Comparison of ENCODE assay signal across 32 cellular contexts in the genomic region with DNA sequence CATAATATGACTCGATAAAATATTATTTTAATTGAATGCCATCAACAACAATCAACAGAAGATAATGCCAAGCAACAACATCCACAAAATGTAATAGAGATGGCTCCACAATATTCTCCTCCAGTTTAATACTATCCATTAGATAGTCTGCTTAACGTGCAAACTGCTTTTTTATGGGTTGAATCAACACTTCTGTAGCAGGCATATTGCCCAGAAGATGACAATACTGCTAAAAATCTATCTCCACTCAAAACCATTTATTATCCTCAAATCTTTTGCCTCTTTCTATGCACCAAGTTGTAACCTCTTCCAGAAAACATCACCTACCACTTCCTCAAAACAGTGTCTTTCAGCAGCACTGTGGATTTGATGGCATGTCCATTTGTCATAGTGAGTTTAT.
"Had no signal": no experiment of that assay in that cellular context is flagged by ENCODE, and none has a peak within 500 bp of the region (broad histone marks: within the 10 kb centered on the region; RNA-seq: fewer than 3 reads in every experiment).

No MANE protein-coding gene starts in this region.

- H3K4me1 Mint-ChIP-seq: activated CD4-positive, alpha-beta T cell treated with anti-CD3 and anti-CD28 coated beads for 36 hours; activated CD4-positive, alpha-beta T cell treated with anti-CD3 and anti-CD28 coated beads, Interleukin-2, amount 10 ng/mL, durations not matched to agents 24 days and 14 days; activated CD8-positive, alpha-beta memory T cell treated with anti-CD3 and anti-CD28 coated beads, Interleukin-2, amount 10 ng/mL, durations not matched to agents 7 days and 5 days; activated naive CD4-positive, alpha-beta T cell treated with anti-CD3 and anti-CD28 coated beads, Interleukin-2, amount 10 ng/mL, durations not matched to agents 7 days and 5 days; activated naive CD8-positive, alpha-beta T cell treated with anti-CD3 and anti-CD28 coated beads, Interleukin-2, amount 10 ng/mL, durations not matched to agents 7 days and 5 days; central memory CD8-positive, alpha-beta T cell; T-helper 17 cell had no signal

- H3K27me3 ChIP-seq: ascending aorta, esophagus squamous epithelium, gastrocnemius medialis, heart left ventricle had no signal

- ATAC-seq: activated CD4-positive, alpha-beta T cell treated with anti-CD3 and anti-CD28 coated beads for 36 hours; activated CD8-positive, alpha-beta memory T cell treated with anti-CD3 and anti-CD28 coated beads, Interleukin-2, amount 10 ng/mL, durations not matched to agents 7 days and 5 days; activated CD8-positive, alpha-beta T cell treated with anti-CD3 and anti-CD28 coated beads, Interleukin-2, amount 10 ng/mL, durations not matched to agents 7 days and 5 days; activated naive CD4-positive, alpha-beta T cell treated with anti-CD3 and anti-CD28 coated beads, Interleukin-2, amount 50 U/mL, for 72 hours; effector memory CD8-positive, alpha-beta T cell; gastrocnemius medialis; heart left ventricle; T-helper 17 cell had no signal

- H3K9me3 ChIP-seq: ascending aorta, esophagus squamous epithelium, gastrocnemius medialis, heart left ventricle had no signal

- DNase-seq: activated CD4-positive, alpha-beta memory T cell treated with anti-CD3 and anti-CD28 coated beads for 36 hours; activated CD4-positive, alpha-beta T cell treated with anti-CD3 and anti-CD28 coated beads for 36 hours; activated CD4-positive, alpha-beta T cell treated with anti-CD3 and anti-CD28 coated beads, Interleukin-2, amount 10 ng/mL, durations not matched to agents 24 days and 14 days; activated CD4-positive, CD25-positive, alpha-beta regulatory T cell; activated CD4-positive, CD25-positive, alpha-beta regulatory T cell treated with anti-CD3 and anti-CD28 coated beads, Interleukin-2, amount 50 U/mL, for 72 hours; activated CD8-positive, alpha-beta memory T cell treated with anti-CD3 and anti-CD28 coated beads, Interleukin-2, amount 10 ng/mL, durations not matched to agents 7 days and 5 days; activated CD8-positive, alpha-beta memory T cell treated with anti-CD3 and anti-CD28 coated beads, Interleukin-2, amount 50 U/mL, for 4 hours; activated CD8-positive, alpha-beta T cell treated with anti-CD3 and anti-CD28 coated beads, Interleukin-2, amount 10 ng/mL, durations not matched to agents 7 days and 5 days; activated gamma-delta T cell; activated naive CD4-positive, alpha-beta T cell; activated naive CD4-positive, alpha-beta T cell treated with anti-CD3 and anti-CD28 coated beads, Interleukin-2, amount 10 ng/mL, durations not matched to agents 7 days and 5 days; activated naive CD8-positive, alpha-beta T cell treated with anti-CD3 and anti-CD28 coated beads, Interleukin-2, amount 10 ng/mL, durations not matched to agents 7 days and 5 days; activated T-cell treated with anti-CD3 and anti-CD28 coated beads, Interleukin-2, amount 50 U/mL, for 1 hour; activated T-cell treated with anti-CD3 and anti-CD28 coated beads, Interleukin-2, amount 50 U/mL, for 48 hours; cortex of kidney; dermis blood vessel endothelial cell; effector CD4-positive, alpha-beta T cell; effector memory CD8-positive, alpha-beta T cell; esophagus squamous epithelium; gastrocnemius medialis; glutamatergic neuron; heart left ventricle; T-helper 1 cell; T-helper 17 cell; T1000 had no signal

- H3K4me3 ChIP-seq: ascending aorta, esophagus squamous epithelium, gastrocnemius medialis, heart left ventricle had no signal

- H3K9me3 Mint-ChIP-seq: activated CD4-positive, alpha-beta memory T cell treated with anti-CD3 and anti-CD28 coated beads for 36 hours; activated CD4-positive, alpha-beta T cell treated with anti-CD3 and anti-CD28 coated beads, Interleukin-2, amount 10 ng/mL, durations not matched to agents 24 days and 14 days; activated naive CD4-positive, alpha-beta T cell treated with anti-CD3 and anti-CD28 coated beads, Interleukin-2, amount 10 ng/mL, durations not matched to agents 7 days and 5 days; activated naive CD4-positive, alpha-beta T cell treated with anti-CD3 and anti-CD28 coated beads, Interleukin-2, amount 50 U/mL, for 72 hours; activated naive CD8-positive, alpha-beta T cell treated with anti-CD3 and anti-CD28 coated beads, Interleukin-2, amount 10 ng/mL, durations not matched to agents 7 days and 5 days; activated T-helper 1 cell treated with anti-CD3 and anti-CD28 coated beads, Interleukin-12 subunit alpha, Interleukin-12 subunit beta, Interleukin-2, Interleukin-4 antibody, amounts not matched to agents 30 ng/mL and 10 ng/mL and 1 ng/mL, durations not matched to agents 14 hours and 24 hours and 36 hours; activated T-helper 2 cell treated with anti-CD3 and anti-CD28 coated beads, Interferon-gamma antibody, Interleukin-2, Interleukin-4, amounts not matched to agents 10 μg/mL and 5 μg/mL and 100 μg/mL, durations not matched to agents 14 hours and 24 hours and 36 hours; brain; central memory CD8-positive, alpha-beta T cell; T-helper 2 cell treated with Interferon-gamma antibody and Interleukin-4, amounts not matched to agents 5 μg/mL and 100 μg/mL, for 36 hours had no signal

- H3K4me1 ChIP-seq: ascending aorta, gastrocnemius medialis, heart left ventricle had no signal

- H3K27ac ChIP-seq: ascending aorta, gastrocnemius medialis, heart left ventricle had no signal

- H3K36me3 Mint-ChIP-seq: activated CD4-positive, alpha-beta memory T cell treated with anti-CD3 and anti-CD28 coated beads for 36 hours; activated CD8-positive, alpha-beta memory T cell treated with anti-CD3 and anti-CD28 coated beads, Interleukin-2, amount 10 ng/mL, durations not matched to agents 7 days and 5 days; activated naive CD4-positive, alpha-beta T cell treated with anti-CD3 and anti-CD28 coated beads, Interleukin-2, amount 10 ng/mL, durations not matched to agents 7 days and 5 days; activated naive CD4-positive, alpha-beta T cell treated with anti-CD3 and anti-CD28 coated beads, Interleukin-2, amount 50 U/mL, for 72 hours; activated naive CD8-positive, alpha-beta T cell treated with anti-CD3 and anti-CD28 coated beads, Interleukin-2, amount 10 ng/mL, durations not matched to agents 7 days and 5 days; brain had no signal

- H3K4me3 Mint-ChIP-seq: activated CD4-positive, alpha-beta memory T cell treated with anti-CD3 and anti-CD28 coated beads for 36 hours; activated CD4-positive, alpha-beta T cell treated with anti-CD3 and anti-CD28 coated beads for 36 hours; activated CD4-positive, alpha-beta T cell treated with anti-CD3 and anti-CD28 coated beads, Interleukin-2, amount 10 ng/mL, durations not matched to agents 24 days and 14 days; activated CD8-positive, alpha-beta memory T cell treated with anti-CD3 and anti-CD28 coated beads, Interleukin-2, amount 10 ng/mL, durations not matched to agents 7 days and 5 days; activated CD8-positive, alpha-beta T cell treated with anti-CD3 and anti-CD28 coated beads, Interleukin-2, amount 10 ng/mL, durations not matched to agents 7 days and 5 days; activated naive CD4-positive, alpha-beta T cell treated with anti-CD3 and anti-CD28 coated beads, Interleukin-2, amount 10 ng/mL, durations not matched to agents 7 days and 5 days; activated naive CD8-positive, alpha-beta T cell treated with anti-CD3 and anti-CD28 coated beads, Interleukin-2, amount 10 ng/mL, durations not matched to agents 7 days and 5 days; activated T-helper 1 cell treated with anti-CD3 and anti-CD28 coated beads, Interleukin-12 subunit alpha, Interleukin-12 subunit beta, Interleukin-2, Interleukin-4 antibody, amounts not matched to agents 30 ng/mL and 10 ng/mL and 1 ng/mL, durations not matched to agents 14 hours and 24 hours and 36 hours; brain; central memory CD8-positive, alpha-beta T cell; effector memory CD8-positive, alpha-beta T cell; T-helper 17 cell; T-helper 2 cell treated with Interferon-gamma antibody and Interleukin-4, amounts not matched to agents 5 μg/mL and 100 μg/mL, for 36 hours had no signal

- H3K27me3 Mint-ChIP-seq: activated CD4-positive, alpha-beta T cell treated with anti-CD3 and anti-CD28 coated beads for 36 hours; activated CD4-positive, alpha-beta T cell treated with anti-CD3 and anti-CD28 coated beads, Interleukin-2, amount 10 ng/mL, durations not matched to agents 24 days and 14 days; activated CD8-positive, alpha-beta memory T cell treated with anti-CD3 and anti-CD28 coated beads, Interleukin-2, amount 10 ng/mL, durations not matched to agents 7 days and 5 days; activated naive CD4-positive, alpha-beta T cell treated with anti-CD3 and anti-CD28 coated beads, Interleukin-2, amount 10 ng/mL, durations not matched to agents 7 days and 5 days had no signal

- H3K36me3 ChIP-seq: ascending aorta, esophagus squamous epithelium, gastrocnemius medialis, heart left ventricle had no signal

- H3K27ac Mint-ChIP-seq: activated CD4-positive, alpha-beta memory T cell treated with anti-CD3 and anti-CD28 coated beads for 36 hours; activated CD4-positive, alpha-beta T cell treated with anti-CD3 and anti-CD28 coated beads for 36 hours; activated CD4-positive, alpha-beta T cell treated with anti-CD3 and anti-CD28 coated beads, Interleukin-2, amount 10 ng/mL, durations not matched to agents 24 days and 14 days; activated CD8-positive, alpha-beta memory T cell treated with anti-CD3 and anti-CD28 coated beads, Interleukin-2, amount 10 ng/mL, durations not matched to agents 7 days and 5 days; activated CD8-positive, alpha-beta T cell treated with anti-CD3 and anti-CD28 coated beads, Interleukin-2, amount 10 ng/mL, durations not matched to agents 7 days and 5 days; activated naive CD4-positive, alpha-beta T cell treated with anti-CD3 and anti-CD28 coated beads, Interleukin-2, amount 10 ng/mL, durations not matched to agents 7 days and 5 days; activated naive CD4-positive, alpha-beta T cell treated with anti-CD3 and anti-CD28 coated beads, Interleukin-2, amount 50 U/mL, for 72 hours; activated naive CD8-positive, alpha-beta T cell treated with anti-CD3 and anti-CD28 coated beads, Interleukin-2, amount 10 ng/mL, durations not matched to agents 7 days and 5 days; activated T-helper 1 cell treated with anti-CD3 and anti-CD28 coated beads, Interleukin-12 subunit alpha, Interleukin-12 subunit beta, Interleukin-2, Interleukin-4 antibody, amounts not matched to agents 30 ng/mL and 10 ng/mL and 1 ng/mL, durations not matched to agents 14 hours and 24 hours and 36 hours; activated T-helper 2 cell treated with anti-CD3 and anti-CD28 coated beads, Interferon-gamma antibody, Interleukin-2, Interleukin-4, amounts not matched to agents 10 μg/mL and 5 μg/mL and 100 μg/mL, durations not matched to agents 14 hours and 24 hours and 36 hours; brain; effector memory CD8-positive, alpha-beta T cell; T-helper 17 cell; T-helper 2 cell treated with Interferon-gamma antibody and Interleukin-4, amounts not matched to agents 5 μg/mL and 100 μg/mL, for 36 hours had no signal
